Comparison of ENCODE assay signal across 7 cellular contexts in genomic region chr20:38434310-38434741, GRCh38. TPM values are rescaled to one million over a fixed set of nuclear protein-coding genes. Genes with fewer than 3 reads are reported as not detected.
DNase-seq lines count a peak whose midpoint lies in the region; ATAC-seq and TF ChIP-seq lines count a peak whose summit lies in the region.

No MANE protein-coding gene starts in this region.

- H3K9me3 ChIP-seq in PC-3 (ENCODE audit: low read length) (no peaks in the 10 kb centered on the region), iPS-18a (ENCODE audit: control insufficient read depth, low read depth, low read length) (no peaks in the 10 kb centered on the region)

- H2AFZ ChIP-seq in PC-3 (ENCODE audit: low read length): no peak overlapping the region

- peak overlapping the region; percentile 95 for H3K4me3 ChIP-seq in PC-3 (ENCODE audit: low read length)
- peak overlapping the region; percentile 77 for H3K4me3 ChIP-seq in iPS-18a (ENCODE audit: low read length)

- no peaks in the 10 kb centered on the region for H3K9me2 ChIP-seq in PC-3 (replicated peaks; ENCODE audit: low read length)

- no peaks in the 10 kb centered on the region for H3F3A ChIP-seq in PC-3 (ENCODE audit: low read length, unreplicated experiment)

- peak overlapping the region; percentile 96 for H3K4me2 ChIP-seq in PC-3 (ENCODE audit: low read length)

- H4K20me1 ChIP-seq in PC-3 (ENCODE audit: low read length): peaks cover 47% of the 10 kb centered on the region

- intact Hi-C loops in PC-3 (cut with micrococcal nuclease): no loop called here

- TF ChIP-seq CTCF in PC-3 (conservative IDR thresholded peaks at IDR 0.05; ENCODE audit: low read depth, low read length): no peak

- peak; percentile 24 for ATAC-seq in GM21619 (IDR thresholded peaks at IDR 0.05; ENCODE audit: unreplicated experiment)
- ATAC-seq in PC-3: peak; percentile 42
- ATAC-seq in GM18870 (IDR thresholded peaks at IDR 0.05; ENCODE audit: unreplicated experiment): no peak

- H3K27ac ChIP-seq in PC-3 (ENCODE audit: low read length) (peak overlapping the region; percentile 56), iPS-18a (ENCODE audit: low read length) (peak overlapping the region; percentile 81)

- H3K4me1 ChIP-seq in PC-3 (ENCODE audit: insufficient read depth, low read length) (peaks cover 26% of the 10 kb centered on the region), iPS-18a (ENCODE audit: control insufficient read depth, low read depth, low read length) (no peaks in the 10 kb centered on the region)

- DNase-seq in PC-3 (no peak), amniotic stem cell (lab: John Stamatoyannopoulos, UW) (peak; percentile 6), NCI-H1436 treated with DMSO at 0.1 percent for 48 hours (lab: John Stamatoyannopoulos, UW) (no peak)
- peak; percentile 29 to 38 for DNase-seq in stimulated activated CD4-positive, alpha-beta T cell treated with anti-CD3 and anti-CD28 coated beads, Interleukin-2, amount 100 ng/mL, for 24 hours

- H3K9ac ChIP-seq in PC-3 (ENCODE audit: low read length) (peak overlapping the region; percentile 99), iPS-18a (ENCODE audit: low read length) (peak overlapping the region; percentile 92)

- no TSS peak for BruUV-seq in PC-3 (replicated peaks; lab: Mats Ljungman, UMichigan)

- CTCF ChIA-PET in PC-3 (lab: Charles Lee): interaction anchor here (0.5 to 0.9 kb wide), 3 partner anchors 12 to 39 kb away, joined by 3 to 4 read pairs (median 3); partner anchors contain the start of gene RALGAPB

- no peaks in the 10 kb centered on the region for H3K27me3 ChIP-seq in PC-3 (ENCODE audit: low read length)
- no peaks in the 10 kb centered on the region for H3K27me3 ChIP-seq in iPS-18a (ENCODE audit: control insufficient read depth, insufficient read depth, low read length)

- H3K79me2 ChIP-seq in PC-3 (ENCODE audit: low read length): peaks cover 58% of the 10 kb centered on the region

- POLR2A ChIA-PET in PC-3 (lab: Charles Lee; ENCODE audit: unreplicated experiment): no interaction called here

- H3K36me3 ChIP-seq in PC-3 (ENCODE audit: low read depth, low read length) (peaks cover 46% of the 10 kb centered on the region), iPS-18a (ENCODE audit: control insufficient read depth, low read depth, low read length) (peaks cover 44% of the 10 kb centered on the region)

RNA-seq across cellular contexts. Expression of gene SNHG17, which starts 0.8 kb away (rescaled TPM):
- total RNA-seq in PC-3 (2014; rRNA removed): 52.0 and 62.0 TPM in 2 replicates

RNA-seq across cellular contexts. Expression of gene RALGAPB, which starts 38.3 kb away (rescaled TPM):
- total RNA-seq in PC-3 (2014; rRNA removed): 28.0 and 30.4 TPM in 2 replicates

Comparison
In these comparisons a context has a peak if more than half of its experiments do, and no peak if none do; other contexts are left out.
1. DNase-seq: peak in amniotic stem cell (single experiment) and stimulated activated CD4-positive, alpha-beta T cell treated with anti-CD3 and anti-CD28 coated beads, Interleukin-2, amount 100 ng/mL, for 24 hours (2 of 2); none in PC-3 (single experiment) and NCI-H1436 treated with DMSO at 0.1 percent for 48 hours (single experiment).